In the genomic region with DNA sequence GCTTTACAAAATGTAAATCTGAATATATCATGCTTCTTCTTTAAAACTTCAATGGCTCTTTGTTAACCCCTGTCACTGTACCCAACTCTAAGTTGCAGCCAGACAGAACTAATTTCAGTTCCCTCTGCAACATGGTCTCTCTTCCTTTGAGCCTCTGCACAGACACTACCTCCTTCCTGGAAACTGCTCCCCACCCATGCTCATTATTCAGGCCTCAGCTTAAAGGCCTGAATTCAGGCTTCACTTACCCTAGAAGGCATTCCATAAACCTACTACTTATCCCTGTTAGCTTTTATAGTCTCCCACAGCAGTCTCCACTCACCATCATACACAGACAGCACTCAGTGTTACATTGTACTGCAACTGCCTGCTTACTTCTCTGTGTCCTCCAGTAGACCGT, we compare ENCODE assay signal across 12 cellular contexts.
DNase-seq lines count a peak whose midpoint lies in the region; ATAC-seq, FAIRE-seq and TF ChIP-seq lines count a peak whose summit lies in the region.
"Had no signal": no experiment of that assay in that cellular context is flagged by ENCODE, and none has a peak within 500 bp of the region (broad histone marks: within the 10 kb centered on the region; RNA-seq: fewer than 3 reads in every experiment).

No MANE protein-coding gene starts in this region.

- H3K9me3 Mint-ChIP-seq in memory B cell, result no peaks in the 10 kb centered on the region
- H3K9me3 Mint-ChIP-seq: endodermal cell had no signal

- in situ Hi-C loops in GM13977 (cut with MboI; ENCODE audit: low pct_unique_long_range_greater_than_20kb, low sequenced_read_pairs, unreplicated experiment), result no loop called here

- H3K4me3 Mint-ChIP-seq in memory B cell, result no peak overlapping the region
- H3K4me3 Mint-ChIP-seq: CD14-positive monocyte, endodermal cell had no signal

- ATAC-seq in GM21529 (IDR thresholded peaks at IDR 0.05; ENCODE audit: unreplicated experiment) (peak; percentile 30), HG03378 (IDR thresholded peaks at IDR 0.05; ENCODE audit: unreplicated experiment) (peak; percentile 41), memory B cell (ENCODE audit: low read depth) (peak; percentile 17), GM18519 (IDR thresholded peaks at IDR 0.05; ENCODE audit: low FRiP score, unreplicated experiment) (no peak)

- H3K4me1 Mint-ChIP-seq in memory B cell, result peaks cover 8% of the 10 kb centered on the region

- no peak for DNase-seq in GM18507 (ENCODE audit: extremely low spot score, insufficient read length, low read depth)
- DNase-seq in memory B cell (ENCODE audit: low spot score in 2 of 2), result peak in 1 of 2 donors; percentile 21
- no peak for DNase-seq in stimulated activated CD4-positive, alpha-beta T cell treated with anti-CD3 and anti-CD28 coated beads, Interleukin-4, amount 100 ng/mL, for 4 hours
- no peak for DNase-seq in NCI-H524 treated with DMSO at 0.1 percent for 48 hours (lab: John Stamatoyannopoulos, UW)
- no peak for DNase-seq in GM13977 (ENCODE audit: low spot score)
- DNase-seq: endodermal cell, KG1, retina had no signal

- no peak overlapping the region for H3K27ac Mint-ChIP-seq in memory B cell
- H3K27ac Mint-ChIP-seq: CD14-positive monocyte, endodermal cell had no signal

- no peaks in the 10 kb centered on the region for H3K36me3 Mint-ChIP-seq in memory B cell

- H3K27me3 Mint-ChIP-seq in memory B cell, result no peaks in the 10 kb centered on the region

- FAIRE-seq in GM18507 (lab: Jason Lieb, UNC), result peak; percentile 82

- TF ChIP-seq CTCF in GM13977 (IDR thresholded peaks at IDR 0.05; ENCODE audit: extremely low read depth, insufficient read depth, missing control alignments), result no peak
